8 cellular contexts compared by ENCODE assay signal in genomic region chr17:18859256-18859655, GRCh38. TPM values are rescaled to one million over a fixed set of nuclear protein-coding genes. Genes with fewer than 3 reads are reported as not detected.
A peak's percentile ranks its signal among the peaks of the same experiment; 100 is the strongest.
DNase-seq lines count a peak whose midpoint lies in the region; ATAC-seq and TF ChIP-seq lines count a peak whose summit lies in the region.

No MANE protein-coding gene starts in this region.

- DNase-seq in EL (peak; percentile 39), NCI-H69 (lab: John Stamatoyannopoulos, UW) (peak; percentile 31), choroid plexus epithelial cell (ENCODE audit: low read depth) (peak; percentile 69), left lung (no peak)
- no peak for DNase-seq in naive thymus-derived CD4-positive, alpha-beta T cell

- peaks cover 0 to 8% (median 4%) of the 10 kb centered on the region in 5 donors for H3K36me3 Mint-ChIP-seq in naive thymus-derived CD4-positive, alpha-beta T cell

- intact Hi-C loops in naive thymus-derived CD4-positive, alpha-beta T cell (cut with micrococcal nuclease): loop anchor here (2.0 to 10.0 kb wide), 11 partner anchors 62 to 1264 kb away; partner anchors contain the start of genes MAPK7 (in 2 of the 2), ALDH3A2 (in 1 of the 2), ALKBH5 (in 1 of the 2) and ATPAF2 (in 1 of the 2)
- intact Hi-C loops in left lung (cut with DNase I): no loop called here

- H3K27ac ChIP-seq in naive thymus-derived CD4-positive, alpha-beta T cell (ENCODE audit: low read depth, low read length): peak overlapping the region; percentile 89
- H3K27ac ChIP-seq in left lung: peak overlapping the region in 1 of 2 donors; percentile 88

- TF ChIP-seq CTCF in choroid plexus epithelial cell (conservative IDR thresholded peaks at IDR 0.05; ENCODE audit: low read depth, low read length) (no peak), left lung (IDR thresholded peaks at IDR 0.05) (no peak)

- no peaks in the 10 kb centered on the region for H3K27me3 ChIP-seq in naive thymus-derived CD4-positive, alpha-beta T cell (ENCODE audit: control insufficient read depth in 2 of 2, insufficient read depth in 2 of 2, low read length in 2 of 2)
- no peaks in the 10 kb centered on the region for H3K27me3 ChIP-seq in left lung

- H3K9me3 ChIP-seq in naive thymus-derived CD4-positive, alpha-beta T cell (ENCODE audit: control insufficient read depth in 2 of 3, low read length in 3 of 3): no peaks in the 10 kb centered on the region
- no peaks in the 10 kb centered on the region for H3K9me3 ChIP-seq in left lung

- H3K27me3 Mint-ChIP-seq in naive thymus-derived CD4-positive, alpha-beta T cell: no peaks in the 10 kb centered on the region

- H3K4me3 ChIP-seq in choroid plexus epithelial cell (ENCODE audit: low read depth, low read length) (peak overlapping the region; percentile 75), left lung (peak overlapping the region in 1 of 2 donors; percentile 95)
- peak overlapping the region; percentile 63 for H3K4me3 ChIP-seq in naive thymus-derived CD4-positive, alpha-beta T cell (ENCODE audit: low read length)

- H3K4me1 Mint-ChIP-seq in naive thymus-derived CD4-positive, alpha-beta T cell: peaks cover 30 to 71% (median 59%) of the 10 kb centered on the region in 7 donors

- ATAC-seq in naive thymus-derived CD4-positive, alpha-beta T cell: no peak
- ATAC-seq in left lung (no peak), HG03442 (IDR thresholded peaks at IDR 0.05; ENCODE audit: unreplicated experiment) (no peak), HG03045 (IDR thresholded peaks at IDR 0.05; ENCODE audit: unreplicated experiment) (no peak), HG03565 (IDR thresholded peaks at IDR 0.05; ENCODE audit: unreplicated experiment) (no peak)

- POLR2A ChIA-PET in naive thymus-derived CD4-positive, alpha-beta T cell (lab: Charles Lee): interaction anchor here (0.8 to 2.4 kb wide), 7 partner anchors 8 to 100 kb away, joined by 3 to 13 read pairs (median 5); no protein-coding TSS in a partner anchor

- peaks cover 0 to 5% (median 0%) of the 10 kb centered on the region in 3 experiments for H3K36me3 ChIP-seq in naive thymus-derived CD4-positive, alpha-beta T cell (ENCODE audit: control insufficient read depth in 2 of 3, insufficient read depth in 3 of 3, low read length in 3 of 3)
- H3K36me3 ChIP-seq in left lung: no peaks in the 10 kb centered on the region

- CTCF ChIA-PET in naive thymus-derived CD4-positive, alpha-beta T cell (lab: Charles Lee): interaction anchor here (0.7 to 1.5 kb wide), 2 partner anchors 34 to 102 kb away, joined by 3 to 4 read pairs; no protein-coding TSS in a partner anchor

- peaks cover 18 to 28% of the 10 kb centered on the region in 2 donors for H3K4me1 ChIP-seq in naive thymus-derived CD4-positive, alpha-beta T cell (ENCODE audit: control insufficient read depth in 2 of 2, insufficient read depth in 2 of 2, low read length in 2 of 2)
- H3K4me1 ChIP-seq in left lung: peaks cover 0 to 50% of the 10 kb centered on the region in 2 donors

- H3K4me3 Mint-ChIP-seq in naive thymus-derived CD4-positive, alpha-beta T cell: peak overlapping the region; percentile 84 to 94 (median 90)

- H3K9me3 Mint-ChIP-seq in naive thymus-derived CD4-positive, alpha-beta T cell: peaks cover 0 to 1% (median 0%) of the 10 kb centered on the region in 11 donors

- H3K27ac Mint-ChIP-seq in naive thymus-derived CD4-positive, alpha-beta T cell: peak overlapping the region; percentile 71 to 91 (median 83)

RNA-seq across cellular contexts. Expression of gene PRPSAP2, which starts 1.3 kb away (rescaled TPM):
- 10 to 100 TPM; 31.4 to 64.4 (median 59.4) TPM for total RNA-seq in naive thymus-derived CD4-positive, alpha-beta T cell
- 10 to 100 TPM; 48.1 to 63.0 TPM for polyA plus RNA-seq in naive thymus-derived CD4-positive, alpha-beta T cell
- total RNA-seq in left lung: 10 to 100 TPM; 27.3 to 29.8 TPM

Comparison
In these comparisons a context has a peak if more than half of its experiments do, and no peak if none do; other contexts are left out.
1. DNase-seq: peak in EL (single experiment), NCI-H69 (single experiment) and choroid plexus epithelial cell (single experiment); none in naive thymus-derived CD4-positive, alpha-beta T cell (0 of 9) and left lung (0 of 2).
2. intact Hi-C loops: an anchor here in naive thymus-derived CD4-positive, alpha-beta T cell (2.0 to 10.0 kb wide); none called in left lung.